In the genomic region with DNA sequence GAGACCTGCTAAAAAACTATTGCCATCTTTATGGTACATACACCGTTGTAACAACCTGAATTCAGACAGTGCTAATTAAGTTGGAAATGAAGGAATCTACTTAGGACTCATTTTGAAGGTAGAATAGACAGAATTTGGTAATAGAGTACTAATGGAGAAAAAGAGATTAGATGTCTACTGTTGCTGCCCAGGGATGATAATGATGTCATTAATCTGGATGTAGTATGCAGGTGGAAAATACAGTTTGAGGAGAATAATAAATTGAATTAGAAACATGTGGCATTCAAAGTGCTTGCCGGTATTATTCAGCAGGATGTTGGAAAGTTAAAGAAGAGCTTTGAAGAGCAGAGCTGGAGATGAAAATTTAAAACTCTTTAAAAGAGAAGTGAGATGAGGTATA, we compare ENCODE assay signal across 8 cellular contexts.
"Had no signal": no experiment of that assay in that cellular context is flagged by ENCODE, and none has a peak within 500 bp of the region (broad histone marks: within the 10 kb centered on the region; RNA-seq: fewer than 3 reads in every experiment).

No MANE protein-coding gene starts in this region.

- DNase-seq: GDM1, GF-D8 had no signal

- ATAC-seq: GM12878 had no signal

- FAIRE-seq: G401.6, GM12878, GM12891, GM12892, GM18507, GM19239 had no signal

- H3K4me3 ChIP-seq: GM12878 had no signal
